9 cellular contexts compared by ENCODE assay signal in genomic region chr4:159010563-159011260, GRCh38.
DNase-seq lines count a peak whose midpoint lies in the region; ATAC-seq and TF ChIP-seq lines count a peak whose summit lies in the region.
"Had no signal": no experiment of that assay in that cellular context is flagged by ENCODE, and none has a peak within 500 bp of the region (broad histone marks: within the 10 kb centered on the region; RNA-seq: fewer than 3 reads in every experiment).

No MANE protein-coding gene starts in this region.

- H3K4me2 ChIP-seq in GM23248 (ENCODE audit: unreplicated experiment): peak overlapping the region; percentile 65

- H3K9ac ChIP-seq in GM23248 (no peak overlapping the region), skeletal muscle tissue (ENCODE audit: low read depth in 1 of 3, low read length in 3 of 3) (peak overlapping the region in 1 of 3 donors; percentile 9)

- H3K4me3 ChIP-seq in GM23248 (no peak overlapping the region; the same call in 1 of the 2 replicates), RWPE2 (ENCODE audit: severe bottlenecking) (no peak overlapping the region), skeletal muscle tissue (ENCODE audit: low read length in 3 of 3) (peak overlapping the region; percentile 13 to 39 (median 26)), spleen (no peak overlapping the region)
- H3K4me3 ChIP-seq: Peyer's patch had no signal

- no peaks in the 10 kb centered on the region for H3K9me3 Mint-ChIP-seq in activated CD4-positive, alpha-beta T cell treated with anti-CD3 and anti-CD28 coated beads for 36 hours (ENCODE audit: low read depth)

- DNase-seq in GM23248: peak; percentile 85
- no peak for DNase-seq in RWPE2 (ENCODE audit: low spot score)
- DNase-seq in left cardiac atrium: peak; percentile 58
- DNase-seq in spleen: no peak
- DNase-seq in SIG-M5 (lab: John Stamatoyannopoulos, UW): no peak
- no peak for DNase-seq in activated CD4-positive, alpha-beta T cell treated with anti-CD3 and anti-CD28 coated beads for 36 hours

- H2AFZ ChIP-seq in GM23248: no peak overlapping the region; the same call in 1 of the 2 replicates

- no peaks in the 10 kb centered on the region for H3K79me2 ChIP-seq in GM23248 (ENCODE audit: insufficient read depth)

- TF ChIP-seq CTCF in RWPE2 (IDR thresholded peaks at IDR 0.05; ENCODE audit: poor library complexity, severe bottlenecking) (no peak), spleen (IDR thresholded peaks at IDR 0.05 in 8 of 11, conservative IDR thresholded peaks at IDR 0.05 in 3 of 11) (no peak)

- H3K4me1 ChIP-seq in GM23248 (ENCODE audit: insufficient read depth): peaks cover 44% of the 10 kb centered on the region
- H3K4me1 ChIP-seq in RWPE2 (ENCODE audit: insufficient read depth, poor library complexity, severe bottlenecking): peaks cover 18% of the 10 kb centered on the region
- peaks cover 6 to 11% (median 7%) of the 10 kb centered on the region in 3 donors for H3K4me1 ChIP-seq in skeletal muscle tissue (ENCODE audit: control insufficient read depth in 3 of 3, insufficient read depth in 3 of 3, low read length in 3 of 3)
- H3K4me1 ChIP-seq in spleen: no peaks in the 10 kb centered on the region

- WGBS in GM23248 (ENCODE audit: low coverage in 1 of 2, low lambda C conversion rate in 2 of 2, missing lambda C conversion rate in 2 of 2), 2 experiments: 0 to 2% methylated on average over 5 of the region's 5 CpGs
- WGBS in spleen, 5 donors: 76 to 85% (median 80%) methylated on average over 5 of the region's 5 CpGs

- H3K4me3 Mint-ChIP-seq in activated CD4-positive, alpha-beta T cell treated with anti-CD3 and anti-CD28 coated beads for 36 hours: no peak overlapping the region

- no peaks in the 10 kb centered on the region for H3K9me2 ChIP-seq in GM23248 (ENCODE audit: insufficient read depth)

- in situ Hi-C loops in GM23248 (cut with MboI): no loop called here

- ATAC-seq in RWPE2 (ENCODE audit: low read depth) (peak; percentile 43; the same call in 1 of the 3 replicates), left cardiac atrium (peak; percentile 96 to 97), HG03039 (IDR thresholded peaks at IDR 0.05; ENCODE audit: unreplicated experiment) (no peak)
- ATAC-seq in activated CD4-positive, alpha-beta T cell treated with anti-CD3 and anti-CD28 coated beads for 36 hours: no peak

- H3K27me3 ChIP-seq in GM23248 (replicated peaks; ENCODE audit: insufficient read depth) (no peaks in the 10 kb centered on the region), RWPE2 (ENCODE audit: insufficient read depth, poor library complexity, severe bottlenecking) (no peaks in the 10 kb centered on the region), skeletal muscle tissue (ENCODE audit: control insufficient read depth in 3 of 3, insufficient read depth in 3 of 3, low read length in 3 of 3) (no peaks in the 10 kb centered on the region), spleen (replicated peaks in 1 of 7) (no peaks in the 10 kb centered on the region)
- H3K27me3 ChIP-seq: Peyer's patch had no signal

- no peaks in the 10 kb centered on the region for H3K36me3 Mint-ChIP-seq in activated CD4-positive, alpha-beta T cell treated with anti-CD3 and anti-CD28 coated beads for 36 hours (ENCODE audit: low read depth)

- H3K27me3 Mint-ChIP-seq in activated CD4-positive, alpha-beta T cell treated with anti-CD3 and anti-CD28 coated beads for 36 hours: no peaks in the 10 kb centered on the region

- CTCF ChIA-PET in activated CD4-positive, alpha-beta T cell treated with anti-CD3 and anti-CD28 coated beads for 36 hours (lab: Charles Lee): interaction anchor here (1.5 kb wide), 1 partner anchor 43 kb away, joined by 5 read pairs; no protein-coding TSS in a partner anchor

- H3K27ac Mint-ChIP-seq in activated CD4-positive, alpha-beta T cell treated with anti-CD3 and anti-CD28 coated beads for 36 hours: no peak overlapping the region

- H3K27ac ChIP-seq in GM23248: no peak overlapping the region
- no peak overlapping the region for H3K27ac ChIP-seq in RWPE2 (ENCODE audit: poor library complexity, severe bottlenecking)
- no peak overlapping the region for H3K27ac ChIP-seq in skeletal muscle tissue (ENCODE audit: low read depth, low read length)
- H3K27ac ChIP-seq in spleen: no peak overlapping the region
- H3K27ac ChIP-seq: Peyer's patch had no signal

- H3K4me1 Mint-ChIP-seq in activated CD4-positive, alpha-beta T cell treated with anti-CD3 and anti-CD28 coated beads for 36 hours: no peaks in the 10 kb centered on the region

- peaks cover 6% of the 10 kb centered on the region; the same call in 1 of the 2 replicates for H3F3A ChIP-seq in GM23248 (ENCODE audit: insufficient read depth)

- intact Hi-C loops in left cardiac atrium (cut with DNase I) (no loop called here), spleen (cut with DNase I; ENCODE audit: low total_unique reads) (no loop called here)
- intact Hi-C loops in activated CD4-positive, alpha-beta T cell treated with anti-CD3 and anti-CD28 coated beads for 36 hours (cut with DNase I, micrococcal nuclease): no loop called here

- no peak for TF ChIP-seq POLR2A in spleen (IDR thresholded peaks at IDR 0.05)

- H3K36me3 ChIP-seq in GM23248 (ENCODE audit: low read depth): no peaks in the 10 kb centered on the region
- no peaks in the 10 kb centered on the region for H3K36me3 ChIP-seq in RWPE2 (ENCODE audit: low read depth)
- H3K36me3 ChIP-seq in skeletal muscle tissue (ENCODE audit: control insufficient read depth in 3 of 3, insufficient read depth in 3 of 3, low read length in 3 of 3): no peaks in the 10 kb centered on the region
- no peaks in the 10 kb centered on the region for H3K36me3 ChIP-seq in spleen
- H3K36me3 ChIP-seq: Peyer's patch had no signal

- POLR2A ChIA-PET in activated CD4-positive, alpha-beta T cell treated with anti-CD3 and anti-CD28 coated beads for 36 hours (lab: Charles Lee): no interaction called here

- no peaks in the 10 kb centered on the region for H3K9me3 ChIP-seq in GM23248 (ENCODE audit: low read depth)
- no peaks in the 10 kb centered on the region for H3K9me3 ChIP-seq in RWPE2 (ENCODE audit: severe bottlenecking)
- no peaks in the 10 kb centered on the region for H3K9me3 ChIP-seq in skeletal muscle tissue (ENCODE audit: control insufficient read depth in 3 of 3, low read length in 3 of 3)
- H3K9me3 ChIP-seq in spleen: no peaks in the 10 kb centered on the region
- H3K9me3 ChIP-seq: Peyer's patch had no signal

- H4K20me1 ChIP-seq in GM23248 (ENCODE audit: insufficient read depth): no peaks in the 10 kb centered on the region

Comparison
In these comparisons a context has a peak if more than half of its experiments do, and no peak if none do; other contexts are left out.
1. DNase-seq: peak in GM23248 (single experiment) and left cardiac atrium (single experiment); none in RWPE2 (single experiment), spleen (single experiment), SIG-M5 (single experiment) and activated CD4-positive, alpha-beta T cell treated with anti-CD3 and anti-CD28 coated beads for 36 hours (single experiment).
2. H3K4me3 ChIP-seq: peak in skeletal muscle tissue (3 of 3); none in GM23248 (single experiment), RWPE2 (single experiment) and spleen (0 of 8).
3. ATAC-seq: peak in RWPE2 (single experiment) and left cardiac atrium (2 of 2); none in HG03039 (single experiment) and activated CD4-positive, alpha-beta T cell treated with anti-CD3 and anti-CD28 coated beads for 36 hours (single experiment).